Comparison of ENCODE assay signal across 24 cellular contexts in genomic region chr18:9469700-9470099, GRCh38.
"Had no signal": no experiment of that assay in that cellular context is flagged by ENCODE, and none has a peak within 500 bp of the region (broad histone marks: within the 10 kb centered on the region; RNA-seq: fewer than 3 reads in every experiment).

No MANE protein-coding gene starts in this region.

- H3K36me3 ChIP-seq: cardiac muscle cell, ovary, prostate gland, right atrium auricular region, spleen, thyroid gland had no signal

- H3K9me3 ChIP-seq: ovary, prostate gland, thyroid gland had no signal

- DNase-seq: activated CD4-positive, alpha-beta T cell treated with anti-CD3 and anti-CD28 coated beads for 1 hour; activated CD4-positive, alpha-beta T cell treated with anti-CD3 and anti-CD28 coated beads, Interleukin-2, amount 50 U/mL, for 1 hour; activated CD8-positive, alpha-beta memory T cell treated with anti-CD3 and anti-CD28 coated beads for 24 hours; activated CD8-positive, alpha-beta memory T cell treated with anti-CD3 and anti-CD28 coated beads, Interleukin-2, amount 50 U/mL, for 4 hours; activated effector memory CD4-positive, alpha-beta T cell treated with Interleukin-2 at 50 U/mL for 16 hours; activated naive CD4-positive, alpha-beta T cell treated with anti-CD3 and anti-CD28 coated beads, Interleukin-2, amount 10 ng/mL, durations not matched to agents 7 days and 5 days; activated T-cell treated with anti-CD3 and anti-CD28 coated beads, Interleukin-2, amount 50 U/mL, for 24 hours; cortex of kidney; erythroblast; foreskin melanocyte; immature natural killer cell; left ventricle myocardium superior; midbrain; ovary; spleen; stimulated activated CD4-positive, alpha-beta T cell treated with anti-CD3 and anti-CD28 coated beads, Interleukin-4, amount 100 ng/mL, for 24 hours; stimulated activated naive CD8-positive, alpha-beta T cell treated with anti-CD3 and anti-CD28 coated beads, Interleukin-15, Interleukin-2, amounts not matched to agents 100 U/mL and 50 U/mL, for 24 hours; T-helper 1 cell; thyroid gland had no signal

- ATAC-seq: left ventricle myocardium superior; natural killer cell treated with Interleukin-12 subunit alpha and Interleukin-12 subunit beta and Interleukin-15 and Interleukin-18, amount 100 ng/mL, for 72 hours; stimulated activated naive CD8-positive, alpha-beta T cell treated with anti-CD3 and anti-CD28 coated beads, Interleukin-15, Interleukin-2, amounts not matched to agents 100 U/mL and 50 U/mL, for 24 hours had no signal

- FAIRE-seq: TTC549 had no signal

- H3K27me3 ChIP-seq: cardiac muscle cell, ovary, right atrium auricular region, spleen, thyroid gland had no signal

- H3K4me3 ChIP-seq: cardiac muscle cell, ovary, prostate gland, right atrium auricular region, spleen, thyroid gland had no signal

- H3K9me3 Mint-ChIP-seq: natural killer cell treated with Interleukin-12 subunit alpha and Interleukin-12 subunit beta and Interleukin-15 and Interleukin-18, amount 100 ng/mL, for 72 hours had no signal

- H3K27ac ChIP-seq: cardiac muscle cell, ovary, prostate gland, right atrium auricular region, spleen, thyroid gland had no signal

- H3K4me1 ChIP-seq: prostate gland had no signal

- H3K27ac Mint-ChIP-seq: activated naive CD4-positive, alpha-beta T cell treated with anti-CD3 and anti-CD28 coated beads, Interleukin-2, amount 10 ng/mL, durations not matched to agents 7 days and 5 days; activated T-cell treated with anti-CD3 and anti-CD28 coated beads, Interleukin-2, amount 50 U/mL, for 24 hours; natural killer cell treated with Interleukin-12 subunit alpha and Interleukin-12 subunit beta and Interleukin-15 and Interleukin-18, amount 100 ng/mL, for 72 hours had no signal

- H3K4me3 Mint-ChIP-seq: activated naive CD4-positive, alpha-beta T cell treated with anti-CD3 and anti-CD28 coated beads, Interleukin-2, amount 10 ng/mL, durations not matched to agents 7 days and 5 days; activated T-cell treated with anti-CD3 and anti-CD28 coated beads, Interleukin-2, amount 50 U/mL, for 24 hours; immature natural killer cell; natural killer cell treated with Interleukin-12 subunit alpha and Interleukin-12 subunit beta and Interleukin-15 and Interleukin-18, amount 100 ng/mL, for 72 hours had no signal
